ENCODE assay signal across 24 cellular contexts in the genomic region with DNA sequence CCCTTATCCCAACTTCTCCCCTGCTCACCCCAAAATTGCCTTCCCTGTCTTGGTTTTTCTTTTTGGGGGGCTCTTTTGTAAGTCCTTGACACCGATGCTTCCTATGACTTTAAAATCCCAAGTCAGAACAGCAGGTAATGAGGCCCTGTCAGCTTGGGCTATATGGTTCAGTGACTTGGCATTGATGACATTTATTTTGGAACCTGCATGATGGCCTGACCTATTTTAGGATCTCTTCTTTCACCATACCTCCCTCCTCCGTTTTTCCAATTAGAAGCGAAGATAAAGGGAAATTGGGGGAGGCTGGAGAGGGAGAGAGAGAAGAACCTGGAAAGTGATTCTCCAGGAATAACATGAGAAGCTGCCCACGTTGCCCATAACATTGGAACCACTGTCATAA.
"Had no signal": no experiment of that assay in that cellular context is flagged by ENCODE, and none has a peak within 500 bp of the region (broad histone marks: within the 10 kb centered on the region; RNA-seq: fewer than 3 reads in every experiment).

No MANE protein-coding gene starts in this region.

- H3K36me3 ChIP-seq: adrenal gland, WERI-Rb-1 had no signal

- H3K9me3 ChIP-seq: adrenal gland, body of pancreas had no signal

- H3K4me1 ChIP-seq: adrenal gland, body of pancreas had no signal

- H3K4me3 ChIP-seq: adrenal gland, body of pancreas had no signal

- H3K27me3 ChIP-seq: adrenal gland, body of pancreas had no signal

- DNase-seq: activated B cell treated with CpG ODN at 0.5 μM for 24 hours; activated CD4-positive, alpha-beta T cell treated with anti-CD3 and anti-CD28 coated beads for 48 hours; activated CD4-positive, alpha-beta T cell treated with anti-CD3 and anti-CD28 coated beads, Interleukin-2, amount 50 U/mL, for 1 hour; activated CD4-positive, alpha-beta T cell treated with anti-CD3 and anti-CD28 coated beads, Interleukin-2, amount 50 U/mL, for 48 hours; activated CD8-positive, alpha-beta memory T cell treated with anti-CD3 and anti-CD28 coated beads for 24 hours; activated CD8-positive, alpha-beta T cell treated with anti-CD3 and anti-CD28 coated beads for 36 hours; activated effector memory CD4-positive, alpha-beta T cell treated with anti-CD3 and anti-CD28 coated beads, Interleukin-2, amount 50 U/mL, for 16 hours; activated naive CD4-positive, alpha-beta T cell treated with anti-CD3 and anti-CD28 coated beads for 36 hours; activated naive CD8-positive, alpha-beta T cell treated with anti-CD3 and anti-CD28 coated beads for 36 hours; activated naive CD8-positive, alpha-beta T cell treated with anti-CD3 and anti-CD28 coated beads, Interleukin-2, amount 50 U/mL, for 24 hours; activated T-cell treated with anti-CD3 and anti-CD28 coated beads, Interleukin-2, amount 50 U/mL, for 1 hour; activated T-cell treated with anti-CD3 and anti-CD28 coated beads, Interleukin-2, amount 50 U/mL, for 48 hours; adrenal gland; amygdala; aorta; body of pancreas; effector CD8-positive, alpha-beta T cell; foreskin fibroblast; head of caudate nucleus; hippocampal formation; T-helper 17 cell; T1000; WERI-Rb-1 had no signal

- H3K27ac ChIP-seq: adrenal gland, body of pancreas, epithelial cell of prostate, WERI-Rb-1 had no signal
